ENCODE assay signal across 8 cellular contexts in the genomic region with DNA sequence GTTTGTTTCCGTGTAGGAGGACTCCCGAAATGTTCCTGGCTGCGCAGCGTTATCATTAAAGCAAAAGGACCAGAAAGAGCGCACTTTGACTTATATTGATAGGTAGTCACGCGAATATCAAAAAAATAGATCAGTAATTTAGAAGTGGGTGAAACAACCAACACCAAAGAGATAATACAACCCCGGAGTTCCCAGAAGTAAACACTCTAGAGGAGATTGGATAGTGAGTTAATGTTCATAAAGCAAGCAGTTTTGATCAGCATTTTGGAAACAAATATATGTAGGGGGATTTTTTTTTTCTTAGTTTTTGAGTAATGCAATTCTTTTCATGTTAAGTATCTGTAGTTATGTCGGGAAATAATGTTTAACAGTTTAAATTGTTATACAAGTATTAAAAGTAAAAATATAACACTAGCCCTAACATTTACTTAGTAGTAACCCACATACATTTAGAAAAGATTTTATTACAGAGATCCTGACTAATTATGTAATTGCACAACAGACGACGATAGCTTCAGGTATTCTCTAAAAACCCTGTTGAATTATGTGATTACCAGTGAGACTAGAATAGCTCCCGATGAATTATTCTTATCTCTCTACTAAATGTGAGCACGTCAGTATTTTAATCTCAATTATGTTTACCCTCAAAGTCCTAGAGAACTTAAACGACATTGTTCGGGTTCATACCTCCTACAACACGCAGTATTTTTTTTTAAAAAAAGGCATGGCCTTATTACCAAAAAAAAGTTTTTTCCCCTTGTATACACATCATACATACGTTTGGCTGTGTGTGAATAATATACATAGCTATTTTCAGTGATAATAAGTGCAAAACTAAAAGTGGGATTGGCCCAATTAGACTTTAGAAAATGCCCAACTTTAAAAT. TPM values are rescaled to one million over a fixed set of nuclear protein-coding genes. Genes with fewer than 3 reads are reported as not detected.
DNase-seq lines count a peak whose midpoint lies in the region; ATAC-seq and TF ChIP-seq lines count a peak whose summit lies in the region.

No MANE protein-coding gene starts in this region.

- H3K27me3 Mint-ChIP-seq in activated CD4-positive, alpha-beta memory T cell treated with anti-CD3 and anti-CD28 coated beads for 36 hours = peaks cover 30% of the 10 kb centered on the region

- TF ChIP-seq CTCF in left ventricle myocardium inferior (IDR thresholded peaks at IDR 0.05; ENCODE audit: borderline replicate concordance) = no peak

- H3K9me3 Mint-ChIP-seq in activated CD4-positive, alpha-beta memory T cell treated with anti-CD3 and anti-CD28 coated beads for 36 hours = no peaks in the 10 kb centered on the region

- no peaks in the 10 kb centered on the region for H3K36me3 Mint-ChIP-seq in activated CD4-positive, alpha-beta memory T cell treated with anti-CD3 and anti-CD28 coated beads for 36 hours

- peak overlapping the region; percentile 100 for H3K27ac ChIP-seq in left ventricle myocardium inferior (replicated peaks)

- H3K27ac Mint-ChIP-seq in activated CD4-positive, alpha-beta memory T cell treated with anti-CD3 and anti-CD28 coated beads for 36 hours = peak overlapping the region; percentile 32

- POLR2A ChIA-PET in activated CD4-positive, alpha-beta memory T cell treated with anti-CD3 and anti-CD28 coated beads for 36 hours (lab: Charles Lee) = no interaction called here

- H3K27me3 ChIP-seq in left ventricle myocardium inferior (ENCODE audit: low read depth) (no peaks in the 10 kb centered on the region), skeletal muscle satellite cell (ENCODE audit: control insufficient read depth, insufficient read depth, low read length) (peaks cover 6% of the 10 kb centered on the region)

- DNase-seq in activated CD4-positive, alpha-beta memory T cell treated with anti-CD3 and anti-CD28 coated beads for 36 hours = no peak
- no peak for DNase-seq in left ventricle myocardium inferior
- no peak for DNase-seq in GM03348 (ENCODE audit: low spot score)

- H3K4me1 ChIP-seq in left ventricle myocardium inferior (peaks cover 83% of the 10 kb centered on the region), skeletal muscle satellite cell (ENCODE audit: control insufficient read depth, insufficient read depth, low read length) (peaks cover 37% of the 10 kb centered on the region)

- peak overlapping the region; percentile 75 for H3K4me3 Mint-ChIP-seq in activated CD4-positive, alpha-beta memory T cell treated with anti-CD3 and anti-CD28 coated beads for 36 hours

- intact Hi-C loops in activated CD4-positive, alpha-beta memory T cell treated with anti-CD3 and anti-CD28 coated beads for 36 hours (cut with micrococcal nuclease) = loop anchor here (5.0 to 10.0 kb wide), 3 partner anchors 369 to 1191 kb away; partner anchors contain the start of genes PSIP1, TTC39B and ZDHHC21
- intact Hi-C loops in left ventricle myocardium inferior (cut with micrococcal nuclease) = no loop called here

- no peaks in the 10 kb centered on the region for H3K36me3 ChIP-seq in left ventricle myocardium inferior
- no peaks in the 10 kb centered on the region for H3K36me3 ChIP-seq in skeletal muscle satellite cell (ENCODE audit: insufficient read depth, low read length)

- H3K9me3 ChIP-seq in left ventricle myocardium inferior (replicated peaks) = no peaks in the 10 kb centered on the region
- no peaks in the 10 kb centered on the region for H3K9me3 ChIP-seq in skeletal muscle satellite cell (replicated peaks; ENCODE audit: low read length)

- ATAC-seq in GM18858 (IDR thresholded peaks at IDR 0.05; ENCODE audit: unreplicated experiment) (peak; percentile 2), HG03378 (IDR thresholded peaks at IDR 0.05; ENCODE audit: unreplicated experiment) (peak; percentile 7), GM21423 (IDR thresholded peaks at IDR 0.05; ENCODE audit: unreplicated experiment) (no peak), GM19463 (IDR thresholded peaks at IDR 0.05; ENCODE audit: unreplicated experiment) (no peak)

- peak overlapping the region; percentile 76 for H3K9ac ChIP-seq in skeletal muscle satellite cell (ENCODE audit: low read depth, low read length)

- H3K4me3 ChIP-seq in left ventricle myocardium inferior = peak overlapping the region; percentile 80
- peak overlapping the region; percentile 78 for H3K4me3 ChIP-seq in skeletal muscle satellite cell (ENCODE audit: low read length)

- peak overlapping the region; percentile 90 for H3K4me2 ChIP-seq in skeletal muscle satellite cell (ENCODE audit: low read length)

- H3K4me1 Mint-ChIP-seq in activated CD4-positive, alpha-beta memory T cell treated with anti-CD3 and anti-CD28 coated beads for 36 hours (ENCODE audit: low read depth) = peaks cover 23% of the 10 kb centered on the region

- CTCF ChIA-PET in activated CD4-positive, alpha-beta memory T cell treated with anti-CD3 and anti-CD28 coated beads for 36 hours (lab: Charles Lee) = interaction anchor here (0.7 kb wide), 1 partner anchor 304 kb away, joined by 3 read pairs; no protein-coding TSS in a partner anchor

RNA-seq across cellular contexts. Expression of gene NFIB, which starts 9.4 kb away (rescaled TPM):
- not detected for total RNA-seq in activated CD4-positive, alpha-beta memory T cell treated with anti-CD3 and anti-CD28 coated beads for 36 hours
- 110 TPM for total RNA-seq in left ventricle myocardium inferior
- total RNA-seq in skeletal muscle satellite cell (2012; rRNA removed) = 37.1 and 39.5 TPM in 2 replicates

Comparison
In these comparisons a context has a peak if more than half of its experiments do, and no peak if none do; other contexts are left out.
1. ATAC-seq: peak in GM18858 (single experiment) and HG03378 (single experiment); none in GM21423 (single experiment) and GM19463 (single experiment).
2. RNA of gene NFIB, which starts 9.4 kb away (total RNA-seq): 110 TPM in left ventricle myocardium inferior (single experiment); not detected in activated CD4-positive, alpha-beta memory T cell treated with anti-CD3 and anti-CD28 coated beads for 36 hours; every median in the first group is over 100 times any median in the second.